In genomic region chr17:1576500-1576899, GRCh38 we compare ENCODE assay signal across 13 cellular contexts. TPM values are rescaled to one million over a fixed set of nuclear protein-coding genes. Genes with fewer than 3 reads are reported as not detected.
DNase-seq lines count a peak whose midpoint lies in the region; ATAC-seq, FAIRE-seq and TF ChIP-seq lines count a peak whose summit lies in the region.
"Had no signal": no experiment of that assay in that cellular context is flagged by ENCODE, and none has a peak within 500 bp of the region (broad histone marks: within the 10 kb centered on the region; RNA-seq: fewer than 3 reads in every experiment).

No MANE protein-coding gene starts in this region.

- TF ChIP-seq POLR2A in body of pancreas (IDR thresholded peaks at IDR 0.05) (no peak), stomach (IDR thresholded peaks at IDR 0.05) (no peak)

- intact Hi-C loops in body of pancreas (cut with DNase I): no loop called here
- intact Hi-C loops in naive thymus-derived CD4-positive, alpha-beta T cell (cut with micrococcal nuclease): no loop called here
- intact Hi-C loops in stomach (cut with DNase I; ENCODE audit: low total_unique reads): no loop called here

- H3K9me3 Mint-ChIP-seq in naive thymus-derived CD4-positive, alpha-beta T cell: no peaks in the 10 kb centered on the region
- H3K9me3 Mint-ChIP-seq: T-helper 2 cell treated with Interferon-gamma antibody and Interleukin-4, amounts not matched to agents 5 μg/mL and 100 μg/mL, for 36 hours had no signal

- H3K36me3 ChIP-seq in GM23248 (ENCODE audit: low read depth) (no peaks in the 10 kb centered on the region), body of pancreas (replicated peaks in 1 of 2; ENCODE audit: insufficient read depth in 1 of 2, low read depth in 2 of 2) (no peaks in the 10 kb centered on the region), stomach (peaks cover 0 to 4% (median 0%) of the 10 kb centered on the region in 4 donors)
- no peaks in the 10 kb centered on the region for H3K36me3 ChIP-seq in naive thymus-derived CD4-positive, alpha-beta T cell (ENCODE audit: control insufficient read depth in 2 of 3, insufficient read depth in 3 of 3, low read length in 3 of 3)

- no peak overlapping the region for H3K4me2 ChIP-seq in GM23248 (ENCODE audit: unreplicated experiment)

- peaks cover 0 to 2% (median 0%) of the 10 kb centered on the region in 7 donors for H3K4me1 Mint-ChIP-seq in naive thymus-derived CD4-positive, alpha-beta T cell

- H3K4me3 Mint-ChIP-seq in naive thymus-derived CD4-positive, alpha-beta T cell: no peak overlapping the region
- H3K4me3 Mint-ChIP-seq: T-helper 2 cell treated with Interferon-gamma antibody and Interleukin-4, amounts not matched to agents 5 μg/mL and 100 μg/mL, for 36 hours had no signal

- peak overlapping the region in 1 of 9 donors; percentile 42 for H3K27ac Mint-ChIP-seq in naive thymus-derived CD4-positive, alpha-beta T cell
- H3K27ac Mint-ChIP-seq: T-helper 2 cell treated with Interferon-gamma antibody and Interleukin-4, amounts not matched to agents 5 μg/mL and 100 μg/mL, for 36 hours had no signal

- H3K9me2 ChIP-seq in GM23248 (ENCODE audit: insufficient read depth): no peaks in the 10 kb centered on the region

- no peak overlapping the region for H3K4me3 ChIP-seq in GM23248
- no peak overlapping the region for H3K4me3 ChIP-seq in body of pancreas
- H3K4me3 ChIP-seq in naive thymus-derived CD4-positive, alpha-beta T cell (ENCODE audit: low read length): no peak overlapping the region
- H3K4me3 ChIP-seq in stomach: no peak overlapping the region

- no peaks in the 10 kb centered on the region for H3K27me3 Mint-ChIP-seq in naive thymus-derived CD4-positive, alpha-beta T cell

- no peaks in the 10 kb centered on the region for H3F3A ChIP-seq in GM23248 (ENCODE audit: insufficient read depth)

- no peak overlapping the region for H3K9ac ChIP-seq in GM23248

- H3K79me2 ChIP-seq in GM23248 (ENCODE audit: insufficient read depth): no peaks in the 10 kb centered on the region

- CTCF ChIA-PET in naive thymus-derived CD4-positive, alpha-beta T cell (lab: Charles Lee): interaction anchor here (1.1 kb wide), 1 partner anchor 54 kb away, joined by 3 read pairs; no protein-coding TSS in a partner anchor

- no peak for TF ChIP-seq EP300 in stomach (IDR thresholded peaks at IDR 0.05)

- H3K27ac ChIP-seq in GM23248 (peak overlapping the region; percentile 81), body of pancreas (peak overlapping the region in 3 of 4 donors; percentile 80 to 83 (median 82)), stomach (peak overlapping the region; percentile 68 to 93 (median 87))
- no peak overlapping the region for H3K27ac ChIP-seq in naive thymus-derived CD4-positive, alpha-beta T cell (ENCODE audit: low read depth, low read length)

- TF ChIP-seq CTCF in body of pancreas (IDR thresholded peaks at IDR 0.05) (no peak), stomach (IDR thresholded peaks at IDR 0.05) (no peak), D721Med (IDR thresholded peaks at IDR 0.05; ENCODE audit: insufficient read depth, missing control alignments) (no peak)

- peaks cover 8% of the 10 kb centered on the region for H3K4me1 ChIP-seq in GM23248 (ENCODE audit: insufficient read depth)
- H3K4me1 ChIP-seq in body of pancreas: peaks cover 56% of the 10 kb centered on the region
- no peaks in the 10 kb centered on the region for H3K4me1 ChIP-seq in naive thymus-derived CD4-positive, alpha-beta T cell (ENCODE audit: control insufficient read depth in 2 of 2, insufficient read depth in 2 of 2, low read length in 2 of 2)
- peaks cover 34 to 66% (median 61%) of the 10 kb centered on the region in 4 donors for H3K4me1 ChIP-seq in stomach

- no peaks in the 10 kb centered on the region for H4K20me1 ChIP-seq in GM23248 (ENCODE audit: insufficient read depth)

- in situ Hi-C loops in GM23248 (cut with MboI): no loop called here

- H3K9me3 ChIP-seq in GM23248 (ENCODE audit: low read depth) (no peaks in the 10 kb centered on the region), body of pancreas (no peaks in the 10 kb centered on the region), stomach (no peaks in the 10 kb centered on the region)
- H3K9me3 ChIP-seq in naive thymus-derived CD4-positive, alpha-beta T cell (ENCODE audit: control insufficient read depth in 2 of 3, low read length in 3 of 3): no peaks in the 10 kb centered on the region

- ATAC-seq in body of pancreas: no peak
- peak; percentile 10 for ATAC-seq in naive thymus-derived CD4-positive, alpha-beta T cell

- no peak for FAIRE-seq in D721Med (lab: Jason Lieb, UNC)
- FAIRE-seq: kidney had no signal

- H2AFZ ChIP-seq in GM23248: no peak overlapping the region

- H3K36me3 Mint-ChIP-seq in naive thymus-derived CD4-positive, alpha-beta T cell: no peaks in the 10 kb centered on the region

- DNase-seq in GM23248: no peak
- DNase-seq in body of pancreas: no peak
- no peak for DNase-seq in naive thymus-derived CD4-positive, alpha-beta T cell
- no peak for DNase-seq in stomach
- no peak for DNase-seq in NCI-H1694 treated with DMSO at 0.1 percent for 48 hours (lab: John Stamatoyannopoulos, UW)
- DNase-seq in OCI-M2 (lab: John Stamatoyannopoulos, UW; ENCODE audit: unreplicated experiment): no peak
- DNase-seq in D721Med (ENCODE audit: insufficient read length, low spot score): no peak
- no peak for DNase-seq in DMS153 (lab: John Stamatoyannopoulos, UW)
- DNase-seq: activated CD4-positive, CD25-positive, alpha-beta regulatory T cell treated with anti-CD3 and anti-CD28 coated beads, Interleukin-2, amount 50 U/mL, for 72 hours; NCI-H1694; NCI-H446 treated with DMSO at 0.1 percent for 48 hours had no signal

- H3K27me3 ChIP-seq in GM23248 (replicated peaks; ENCODE audit: insufficient read depth): no peaks in the 10 kb centered on the region
- H3K27me3 ChIP-seq in body of pancreas: no peaks in the 10 kb centered on the region
- no peaks in the 10 kb centered on the region for H3K27me3 ChIP-seq in naive thymus-derived CD4-positive, alpha-beta T cell (ENCODE audit: control insufficient read depth in 2 of 2, insufficient read depth in 2 of 2, low read length in 2 of 2)
- no peaks in the 10 kb centered on the region for H3K27me3 ChIP-seq in stomach

- WGBS in GM23248 (ENCODE audit: low coverage in 1 of 2, low lambda C conversion rate in 2 of 2, missing lambda C conversion rate in 2 of 2), 2 experiments: 89 to 94% methylated on average over 15 of the region's 15 CpGs
- WGBS in body of pancreas, 2 donors: 78 to 91% methylated on average over 8 to 14 of the region's 15 CpGs
- WGBS in stomach, 5 donors: 82 to 91% (median 86%) methylated on average over 12 to 15 of the region's 15 CpGs

- POLR2A ChIA-PET in naive thymus-derived CD4-positive, alpha-beta T cell (lab: Charles Lee): no interaction called here

RNA-seq across cellular contexts. Expression of gene PITPNA, which starts 13.9 kb away (rescaled TPM):
- total RNA-seq in GM23248 (2014; rRNA removed; shearing (Covaris generic)): 19.1 and 34.3 TPM in 2 replicates
- 31.6 and 34.6 TPM in 2 replicates for polyA plus RNA-seq in GM23248 (2016; fragmentation: Nextera tagmentation; extraction: Ambion mirVana)
- 10 to 100 TPM; 11.2 to 14.3 TPM for total RNA-seq in body of pancreas
- 10 to 100 TPM; 31.5 to 87.9 (median 39.1) TPM for total RNA-seq in naive thymus-derived CD4-positive, alpha-beta T cell
- 10 to 100 TPM; 16.6 to 25.3 TPM for polyA plus RNA-seq in naive thymus-derived CD4-positive, alpha-beta T cell
- total RNA-seq in stomach: 10 to 100 TPM; 12.1 to 61.7 (median 23.9) TPM
- 10 to 100 TPM; 19.5 to 27.0 (median 21.8) TPM for polyA plus RNA-seq in stomach

RNA-seq across cellular contexts. Expression of gene SLC43A2, which starts 52.1 kb away (rescaled TPM):
- total RNA-seq in GM23248 (2014; rRNA removed; shearing (Covaris generic)): 8.6 and 9.1 TPM in 2 replicates
- polyA plus RNA-seq in GM23248 (2016; fragmentation: Nextera tagmentation; extraction: Ambion mirVana): 6.0 and 6.6 TPM in 2 replicates
- total RNA-seq in body of pancreas: 10 to 100 TPM in 1 of 2 donors, 1 to 10 TPM in 1; 9.6 to 22.4 TPM
- total RNA-seq in naive thymus-derived CD4-positive, alpha-beta T cell: 100 to 1,000 TPM in 1 of 5 experiments, 10 to 100 TPM in 1, 1 to 10 TPM in 2, under 1 TPM in 1; 0.44 to 112 (median 9.2) TPM
- 1 to 10 TPM; 3.5 to 3.7 TPM for polyA plus RNA-seq in naive thymus-derived CD4-positive, alpha-beta T cell
- total RNA-seq in stomach: 10 to 100 TPM in 2 of 5 donors, 1 to 10 TPM in 2, under 1 TPM in 1; 0.29 to 15.8 (median 6.5) TPM
- 1 to 10 TPM; 1.8 to 5.9 (median 4.6) TPM for polyA plus RNA-seq in stomach
